ENCODE assay signal across 18 cellular contexts in genomic region chr3:195122261-195122660, GRCh38.
A peak's percentile ranks its signal among the peaks of the same experiment; 100 is the strongest.
DNase-seq lines count a peak whose midpoint lies in the region; ATAC-seq and TF ChIP-seq lines count a peak whose summit lies in the region.
"Had no signal": no experiment of that assay in that cellular context is flagged by ENCODE, and none has a peak within 500 bp of the region (broad histone marks: within the 10 kb centered on the region; RNA-seq: fewer than 3 reads in every experiment).

No MANE protein-coding gene starts in this region.

- no peak for ATAC-seq in stimulated activated effector memory CD8-positive, alpha-beta T cell treated with anti-CD3 and anti-CD28 coated beads, Interleukin-12 subunit alpha, Interleukin-12 subunit beta, amount 100 ng/mL, for 72 hours
- ATAC-seq: CD8-positive, alpha-beta T cell had no signal

- no peaks in the 10 kb centered on the region for H3K9me3 Mint-ChIP-seq in activated CD4-positive, alpha-beta T cell treated with anti-CD3 and anti-CD28 coated beads, Interleukin-2, amount 10 ng/mL, durations not matched to agents 24 days and 14 days
- H3K9me3 Mint-ChIP-seq in CD14-positive monocyte = no peaks in the 10 kb centered on the region
- H3K9me3 Mint-ChIP-seq in glutamatergic neuron (ENCODE audit: unreplicated experiment) = peaks cover 12% of the 10 kb centered on the region
- H3K9me3 Mint-ChIP-seq in stimulated activated effector memory CD8-positive, alpha-beta T cell treated with anti-CD3 and anti-CD28 coated beads, Interleukin-12 subunit alpha, Interleukin-12 subunit beta, amount 100 ng/mL, for 72 hours = no peaks in the 10 kb centered on the region
- H3K9me3 Mint-ChIP-seq in activated T-helper 1 cell treated with anti-CD3 and anti-CD28 coated beads, Interleukin-12 subunit alpha, Interleukin-12 subunit beta, Interleukin-2, Interleukin-4 antibody, amounts not matched to agents 30 ng/mL and 10 ng/mL and 1 ng/mL, durations not matched to agents 14 hours and 24 hours and 36 hours = no peaks in the 10 kb centered on the region
- H3K9me3 Mint-ChIP-seq: CD4-positive, CD25-positive, alpha-beta regulatory T cell; CD8-positive, alpha-beta T cell had no signal

- peaks cover 2% of the 10 kb centered on the region for H3K4me1 Mint-ChIP-seq in activated CD4-positive, alpha-beta T cell treated with anti-CD3 and anti-CD28 coated beads, Interleukin-2, amount 10 ng/mL, durations not matched to agents 24 days and 14 days
- H3K4me1 Mint-ChIP-seq in CD14-positive monocyte (peaks cover 7% of the 10 kb centered on the region), glutamatergic neuron (ENCODE audit: low read depth, unreplicated experiment) (peaks cover 54% of the 10 kb centered on the region)
- no peaks in the 10 kb centered on the region for H3K4me1 Mint-ChIP-seq in stimulated activated effector memory CD8-positive, alpha-beta T cell treated with anti-CD3 and anti-CD28 coated beads, Interleukin-12 subunit alpha, Interleukin-12 subunit beta, amount 100 ng/mL, for 72 hours
- H3K4me1 Mint-ChIP-seq in activated T-helper 1 cell treated with anti-CD3 and anti-CD28 coated beads, Interleukin-12 subunit alpha, Interleukin-12 subunit beta, Interleukin-2, Interleukin-4 antibody, amounts not matched to agents 30 ng/mL and 10 ng/mL and 1 ng/mL, durations not matched to agents 14 hours and 24 hours and 36 hours (ENCODE audit: low read depth) = no peaks in the 10 kb centered on the region

- no peaks in the 10 kb centered on the region for H3K27me3 Mint-ChIP-seq in activated CD4-positive, alpha-beta T cell treated with anti-CD3 and anti-CD28 coated beads, Interleukin-2, amount 10 ng/mL, durations not matched to agents 24 days and 14 days
- H3K27me3 Mint-ChIP-seq in CD14-positive monocyte (ENCODE audit: low read depth in 3 of 3) = peaks cover 0 to 3% (median 1%) of the 10 kb centered on the region in 3 donors
- H3K27me3 Mint-ChIP-seq in glutamatergic neuron (ENCODE audit: unreplicated experiment) = peaks cover 6% of the 10 kb centered on the region
- no peaks in the 10 kb centered on the region for H3K27me3 Mint-ChIP-seq in activated T-helper 1 cell treated with anti-CD3 and anti-CD28 coated beads, Interleukin-12 subunit alpha, Interleukin-12 subunit beta, Interleukin-2, Interleukin-4 antibody, amounts not matched to agents 30 ng/mL and 10 ng/mL and 1 ng/mL, durations not matched to agents 14 hours and 24 hours and 36 hours (ENCODE audit: insufficient read depth)
- H3K27me3 Mint-ChIP-seq: B cell; CD4-positive, CD25-positive, alpha-beta regulatory T cell had no signal

- DNase-seq in activated CD4-positive, alpha-beta T cell treated with anti-CD3 and anti-CD28 coated beads, Interleukin-2, amount 10 ng/mL, durations not matched to agents 24 days and 14 days = no peak
- DNase-seq in activated CD4-positive, alpha-beta T cell treated with anti-CD3 and anti-CD28 coated beads, Interleukin-2, amount 50 U/mL, for 4 hours = no peak
- DNase-seq in CD14-positive monocyte (ENCODE audit: low spot score) = no peak
- no peak for DNase-seq in glutamatergic neuron
- no peak for DNase-seq in stimulated activated effector memory CD8-positive, alpha-beta T cell treated with anti-CD3 and anti-CD28 coated beads, Interleukin-12 subunit alpha, Interleukin-12 subunit beta, amount 100 ng/mL, for 72 hours (ENCODE audit: low spot score in 2 of 2)
- no peak for DNase-seq in NCI-H526 treated with DMSO at 0.1 percent for 48 hours (lab: John Stamatoyannopoulos, UW)
- no peak for DNase-seq in activated T-helper 1 cell treated with anti-CD3 and anti-CD28 coated beads, Interleukin-12 subunit alpha, Interleukin-12 subunit beta, Interleukin-2, Interleukin-4 antibody, amounts not matched to agents 30 ng/mL and 10 ng/mL and 1 ng/mL, durations not matched to agents 14 hours and 24 hours and 36 hours (ENCODE audit: low spot score)
- no peak for DNase-seq in stimulated activated naive CD4-positive, alpha-beta T cell treated with Interleukin-2 at 50 U/mL for 16 hours (lab: John Stamatoyannopoulos, UW)
- DNase-seq: C1 segment of cervical spinal cord; Caco-2; CD4-positive, CD25-positive, alpha-beta regulatory T cell; CD8-positive, alpha-beta T cell; DMS153; DND-41; GM23248; H7; HCEC 1CT had no signal

- TF ChIP-seq CTCF in CD14-positive monocyte (IDR thresholded peaks at IDR 0.05) (no peak), glutamatergic neuron (IDR thresholded peaks at IDR 0.05; ENCODE audit: partially characterized antibody, unreplicated experiment) (no peak)

- H3K36me3 Mint-ChIP-seq in activated CD4-positive, alpha-beta T cell treated with anti-CD3 and anti-CD28 coated beads, Interleukin-2, amount 10 ng/mL, durations not matched to agents 24 days and 14 days (ENCODE audit: low read depth) = no peaks in the 10 kb centered on the region
- H3K36me3 Mint-ChIP-seq in CD14-positive monocyte (peaks cover 3 to 7% of the 10 kb centered on the region in 2 donors), glutamatergic neuron (ENCODE audit: unreplicated experiment) (no peaks in the 10 kb centered on the region)
- H3K36me3 Mint-ChIP-seq in stimulated activated effector memory CD8-positive, alpha-beta T cell treated with anti-CD3 and anti-CD28 coated beads, Interleukin-12 subunit alpha, Interleukin-12 subunit beta, amount 100 ng/mL, for 72 hours = peaks cover 6% of the 10 kb centered on the region
- H3K36me3 Mint-ChIP-seq in activated T-helper 1 cell treated with anti-CD3 and anti-CD28 coated beads, Interleukin-12 subunit alpha, Interleukin-12 subunit beta, Interleukin-2, Interleukin-4 antibody, amounts not matched to agents 30 ng/mL and 10 ng/mL and 1 ng/mL, durations not matched to agents 14 hours and 24 hours and 36 hours (ENCODE audit: low read depth) = no peaks in the 10 kb centered on the region
- H3K36me3 Mint-ChIP-seq: CD8-positive, alpha-beta T cell had no signal

- intact Hi-C loops in activated CD4-positive, alpha-beta T cell treated with anti-CD3 and anti-CD28 coated beads, Interleukin-2, amount 10 ng/mL, durations not matched to agents 24 days and 14 days (cut with micrococcal nuclease) = no loop called here
- intact Hi-C loops in CD14-positive monocyte (cut with micrococcal nuclease) = no loop called here
- intact Hi-C loops in activated T-helper 1 cell treated with anti-CD3 and anti-CD28 coated beads, Interleukin-12 subunit alpha, Interleukin-12 subunit beta, Interleukin-2, Interleukin-4 antibody, amounts not matched to agents 30 ng/mL and 10 ng/mL and 1 ng/mL, durations not matched to agents 14 hours and 24 hours and 36 hours (cut with micrococcal nuclease) = no loop called here

- H3K4me3 Mint-ChIP-seq in activated CD4-positive, alpha-beta T cell treated with anti-CD3 and anti-CD28 coated beads, Interleukin-2, amount 10 ng/mL, durations not matched to agents 24 days and 14 days = no peak overlapping the region
- H3K4me3 Mint-ChIP-seq in CD14-positive monocyte (peak overlapping the region; percentile 67 to 79), glutamatergic neuron (ENCODE audit: unreplicated experiment) (no peak overlapping the region)
- no peak overlapping the region for H3K4me3 Mint-ChIP-seq in stimulated activated effector memory CD8-positive, alpha-beta T cell treated with anti-CD3 and anti-CD28 coated beads, Interleukin-12 subunit alpha, Interleukin-12 subunit beta, amount 100 ng/mL, for 72 hours
- no peak overlapping the region for H3K4me3 Mint-ChIP-seq in activated T-helper 1 cell treated with anti-CD3 and anti-CD28 coated beads, Interleukin-12 subunit alpha, Interleukin-12 subunit beta, Interleukin-2, Interleukin-4 antibody, amounts not matched to agents 30 ng/mL and 10 ng/mL and 1 ng/mL, durations not matched to agents 14 hours and 24 hours and 36 hours
- H3K4me3 Mint-ChIP-seq: B cell; CD4-positive, CD25-positive, alpha-beta regulatory T cell; CD8-positive, alpha-beta T cell had no signal

- peak overlapping the region; percentile 25 for H3K27ac Mint-ChIP-seq in activated CD4-positive, alpha-beta T cell treated with anti-CD3 and anti-CD28 coated beads, Interleukin-2, amount 10 ng/mL, durations not matched to agents 24 days and 14 days
- H3K27ac Mint-ChIP-seq in CD14-positive monocyte = no peak overlapping the region
- peak overlapping the region; percentile 62 for H3K27ac Mint-ChIP-seq in glutamatergic neuron (ENCODE audit: unreplicated experiment)
- peak overlapping the region; percentile 70 for H3K27ac Mint-ChIP-seq in stimulated activated effector memory CD8-positive, alpha-beta T cell treated with anti-CD3 and anti-CD28 coated beads, Interleukin-12 subunit alpha, Interleukin-12 subunit beta, amount 100 ng/mL, for 72 hours
- H3K27ac Mint-ChIP-seq in activated T-helper 1 cell treated with anti-CD3 and anti-CD28 coated beads, Interleukin-12 subunit alpha, Interleukin-12 subunit beta, Interleukin-2, Interleukin-4 antibody, amounts not matched to agents 30 ng/mL and 10 ng/mL and 1 ng/mL, durations not matched to agents 14 hours and 24 hours and 36 hours = no peak overlapping the region
- H3K27ac Mint-ChIP-seq: B cell; CD4-positive, CD25-positive, alpha-beta regulatory T cell; CD8-positive, alpha-beta T cell had no signal

Comparison
In these comparisons a context has a peak if more than half of its experiments do, and no peak if none do; other contexts are left out.
1. H3K27ac Mint-ChIP-seq: peak in activated CD4-positive, alpha-beta T cell treated with anti-CD3 and anti-CD28 coated beads, Interleukin-2, amount 10 ng/mL, durations not matched to agents 24 days and 14 days (single experiment), glutamatergic neuron (single experiment) and stimulated activated effector memory CD8-positive, alpha-beta T cell treated with anti-CD3 and anti-CD28 coated beads, Interleukin-12 subunit alpha, Interleukin-12 subunit beta, amount 100 ng/mL, for 72 hours (single experiment); none in CD14-positive monocyte (0 of 7) and activated T-helper 1 cell treated with anti-CD3 and anti-CD28 coated beads, Interleukin-12 subunit alpha, Interleukin-12 subunit beta, Interleukin-2, Interleukin-4 antibody, amounts not matched to agents 30 ng/mL and 10 ng/mL and 1 ng/mL, durations not matched to agents 14 hours and 24 hours and 36 hours (single experiment).
2. H3K4me3 Mint-ChIP-seq: peak in CD14-positive monocyte (2 of 2); none in activated CD4-positive, alpha-beta T cell treated with anti-CD3 and anti-CD28 coated beads, Interleukin-2, amount 10 ng/mL, durations not matched to agents 24 days and 14 days (single experiment), glutamatergic neuron (single experiment), stimulated activated effector memory CD8-positive, alpha-beta T cell treated with anti-CD3 and anti-CD28 coated beads, Interleukin-12 subunit alpha, Interleukin-12 subunit beta, amount 100 ng/mL, for 72 hours (single experiment) and activated T-helper 1 cell treated with anti-CD3 and anti-CD28 coated beads, Interleukin-12 subunit alpha, Interleukin-12 subunit beta, Interleukin-2, Interleukin-4 antibody, amounts not matched to agents 30 ng/mL and 10 ng/mL and 1 ng/mL, durations not matched to agents 14 hours and 24 hours and 36 hours (single experiment).